In genomic region chr18:74284501-74285004, GRCh38 we compare ENCODE assay signal across 13 cellular contexts. TPM values are rescaled to one million over a fixed set of nuclear protein-coding genes. Genes with fewer than 3 reads are reported as not detected.
DNase-seq lines count a peak whose midpoint lies in the region; ATAC-seq and TF ChIP-seq lines count a peak whose summit lies in the region.
"Had no signal": no experiment of that assay in that cellular context is flagged by ENCODE, and none has a peak within 500 bp of the region (broad histone marks: within the 10 kb centered on the region; RNA-seq: fewer than 3 reads in every experiment).

No MANE protein-coding gene starts in this region.

- H4K8ac ChIP-seq in H9 (replicated peaks; ENCODE audit: insufficient read length, low read depth, low read length), result no peak overlapping the region

- no peak overlapping the region for H3K18ac ChIP-seq in H9 (ENCODE audit: insufficient read length, low read depth, low read length)

- H2BK20ac ChIP-seq in H9 (ENCODE audit: low read depth, low read length, poor library complexity, severe bottlenecking), result no peak overlapping the region

- TF ChIP-seq CTCF in H9 (conservative IDR thresholded peaks at IDR 0.05), result no peak
- TF ChIP-seq CTCF in WTC11 (IDR thresholded peaks at IDR 0.05), result no peak
- no peak for TF ChIP-seq CTCF in hepatocyte (IDR thresholded peaks at IDR 0.05; ENCODE audit: poor library complexity)

- no peak overlapping the region for H4K91ac ChIP-seq in H9 (ENCODE audit: insufficient read length, low read depth, low read length)

- H3K4me1 ChIP-seq in H9 (ENCODE audit: insufficient read depth, low read length) (peaks cover 41% of the 10 kb centered on the region), hepatocyte (ENCODE audit: insufficient read depth) (peaks cover 54% of the 10 kb centered on the region), rectal smooth muscle tissue (ENCODE audit: control insufficient read depth, insufficient read depth, low read length) (peaks cover 37% of the 10 kb centered on the region)

- H4K20me1 ChIP-seq in H9 (ENCODE audit: control insufficient read depth, insufficient read depth, insufficient read length) (no peaks in the 10 kb centered on the region), hepatocyte (ENCODE audit: insufficient read depth, poor library complexity, severe bottlenecking) (no peaks in the 10 kb centered on the region)
- H4K20me1 ChIP-seq: BLaER1 had no signal

- H3K27ac ChIP-seq in H9 (ENCODE audit: insufficient read length, low read depth, low read length) (no peak overlapping the region), hepatocyte (peak overlapping the region; percentile 88), rectal smooth muscle tissue (ENCODE audit: low read depth, low read length) (peak overlapping the region; percentile 85)
- H3K27ac ChIP-seq: BLaER1, SK-N-MC had no signal

- H3K27me3 ChIP-seq in H9 (ENCODE audit: insufficient read depth, low read length) (no peaks in the 10 kb centered on the region), hepatocyte (no peaks in the 10 kb centered on the region), rectal smooth muscle tissue (ENCODE audit: control insufficient read depth, insufficient read depth, low read length) (no peaks in the 10 kb centered on the region)
- H3K27me3 ChIP-seq: BLaER1 had no signal

- H3K79me2 ChIP-seq in H9 (ENCODE audit: insufficient read depth, low read length), result peaks cover 14% of the 10 kb centered on the region; the same call in 1 of the 2 replicates
- peaks cover 94% of the 10 kb centered on the region for H3K79me2 ChIP-seq in hepatocyte

- H3K4me3 ChIP-seq in hepatocyte, result no peak overlapping the region
- peak overlapping the region; percentile 12 for H3K4me3 ChIP-seq in rectal smooth muscle tissue (ENCODE audit: low read length)
- H3K4me3 ChIP-seq: BLaER1, SK-N-MC had no signal

- H2BK5ac ChIP-seq in H9 (ENCODE audit: insufficient read length, low read length), result no peak overlapping the region

- H2AK5ac ChIP-seq in H9 (ENCODE audit: insufficient read length, low read length), result no peak overlapping the region

- H3K14ac ChIP-seq in H9 (ENCODE audit: insufficient read depth, low read length), result peak overlapping the region; percentile 73; the same call in 1 of the 2 replicates

- no peak overlapping the region for H3K56ac ChIP-seq in H9 (ENCODE audit: insufficient read length, low read depth, low read length)

- DNase-seq in H9 (no peak), WTC11 (ENCODE audit: low spot score) (no peak), hepatocyte (ENCODE audit: low spot score) (no peak), NK-92 (lab: John Stamatoyannopoulos, UW; ENCODE audit: unreplicated experiment) (no peak), NCI-H1048 (lab: John Stamatoyannopoulos, UW) (no peak)
- DNase-seq: activated CD4-positive, alpha-beta T cell treated with anti-CD3 and anti-CD28 coated beads, Interleukin-2, amount 50 U/mL, for 4 hours; activated naive CD8-positive, alpha-beta T cell treated with anti-CD3 and anti-CD28 coated beads, Interleukin-2, amount 50 U/mL, for 24 hours had no signal

- no peaks in the 10 kb centered on the region for H3K36me3 ChIP-seq in hepatocyte (replicated peaks; ENCODE audit: insufficient read depth, low read depth)
- H3K36me3 ChIP-seq in rectal smooth muscle tissue (ENCODE audit: control insufficient read depth, insufficient read depth, low read length), result no peaks in the 10 kb centered on the region

- H3K4me2 ChIP-seq in H9 (ENCODE audit: insufficient read depth, insufficient read length, low read length) (no peak overlapping the region), hepatocyte (peak overlapping the region; percentile 63)
- H3K4me2 ChIP-seq: BLaER1 had no signal

- no peak overlapping the region for H3K4ac ChIP-seq in H9 (ENCODE audit: low read depth, low read length)

- H3K36me3 Mint-ChIP-seq in H9 (ENCODE audit: insufficient read depth in 1 of 3, low read depth in 3 of 3) (peaks cover 0 to 5% (median 4%) of the 10 kb centered on the region in 3 experiments; a peak in 1 of 7 replicates), WTC11 (peaks cover 13% of the 10 kb centered on the region)

- H3K23ac ChIP-seq in H9 (ENCODE audit: insufficient read length, low read depth, low read length), result no peak overlapping the region

- H3K27ac Mint-ChIP-seq in H9 (peak overlapping the region in 2 of 3 experiments; percentile 48 to 57; a peak in 4 of 7 replicates), WTC11 (peak overlapping the region; percentile 99)
- H3K27ac Mint-ChIP-seq: activated naive CD8-positive, alpha-beta T cell treated with anti-CD3 and anti-CD28 coated beads, Interleukin-2, amount 50 U/mL, for 24 hours had no signal

- H2BK15ac ChIP-seq in H9 (ENCODE audit: low read depth, low read length), result no peak overlapping the region

- no peak overlapping the region for H2AFZ ChIP-seq in H9 (ENCODE audit: low read length)
- H2AFZ ChIP-seq in hepatocyte, result no peak overlapping the region

- no peak for ATAC-seq in WTC11
- ATAC-seq in GM18520 (IDR thresholded peaks at IDR 0.05; ENCODE audit: unreplicated experiment), result no peak
- ATAC-seq in GM19328 (IDR thresholded peaks at IDR 0.05; ENCODE audit: unreplicated experiment), result no peak
- ATAC-seq: activated naive CD8-positive, alpha-beta T cell treated with anti-CD3 and anti-CD28 coated beads, Interleukin-2, amount 50 U/mL, for 24 hours had no signal

- H3K4me3 Mint-ChIP-seq in H9, result no peak overlapping the region
- H3K4me3 Mint-ChIP-seq in WTC11, result no peak overlapping the region
- H3K4me3 Mint-ChIP-seq: activated naive CD8-positive, alpha-beta T cell treated with anti-CD3 and anti-CD28 coated beads, Interleukin-2, amount 50 U/mL, for 24 hours had no signal

- no peak overlapping the region for H2BK120ac ChIP-seq in H9 (ENCODE audit: low read depth, low read length, poor library complexity, severe bottlenecking)

- H3K9me3 Mint-ChIP-seq in H9 (no peaks in the 10 kb centered on the region), WTC11 (no peaks in the 10 kb centered on the region)
- H3K9me3 Mint-ChIP-seq: activated naive CD8-positive, alpha-beta T cell treated with anti-CD3 and anti-CD28 coated beads, Interleukin-2, amount 50 U/mL, for 24 hours had no signal

- H3K9me2 ChIP-seq in hepatocyte (replicated peaks; ENCODE audit: insufficient read depth), result no peaks in the 10 kb centered on the region

- no peak overlapping the region for H3T11ph ChIP-seq in H9 (ENCODE audit: low read length)

- no peak overlapping the region for H3K9ac ChIP-seq in H9 (ENCODE audit: extremely low read depth, insufficient read length, low read length)
- H3K9ac ChIP-seq in rectal smooth muscle tissue (ENCODE audit: low read length), result no peak overlapping the region
- H3K9ac ChIP-seq: BLaER1 had no signal

- H3K4me1 Mint-ChIP-seq in H9 (peaks cover 72 to 75% of the 10 kb centered on the region in 2 experiments), WTC11 (peaks cover 83% of the 10 kb centered on the region)

- WGBS in H9 (ENCODE audit: extremely low coverage, insufficient read length, low lambda C conversion rate), result no CpG with 5 or more reads among the region's 7 CpGs
- WGBS in hepatocyte (ENCODE audit: low lambda C conversion rate, missing lambda C conversion rate), result 31% methylated on average over 7 of the region's 7 CpGs

- H3K27me3 Mint-ChIP-seq in H9 (ENCODE audit: low read depth), result no peaks in the 10 kb centered on the region
- no peaks in the 10 kb centered on the region for H3K27me3 Mint-ChIP-seq in WTC11 (ENCODE audit: low read depth)
- H3K27me3 Mint-ChIP-seq: activated naive CD8-positive, alpha-beta T cell treated with anti-CD3 and anti-CD28 coated beads, Interleukin-2, amount 50 U/mL, for 24 hours had no signal

- no peak overlapping the region for H4K5ac ChIP-seq in H9 (ENCODE audit: insufficient read length, low read depth, low read length)

- POLR2A ChIA-PET in WTC11 (lab: Charles Lee), result no interaction called here

- H3K23me2 ChIP-seq in H9 (ENCODE audit: insufficient read length, low read depth, low read length, poor library complexity, severe bottlenecking), result no peaks in the 10 kb centered on the region

- no peak overlapping the region for H2BK12ac ChIP-seq in H9 (ENCODE audit: insufficient read length, low read depth, low read length)

- CTCF ChIA-PET in WTC11 (lab: Charles Lee), result interaction anchor here (1.0 to 1.9 kb wide), 2 partner anchors 58 to 209 kb away, joined by 3 to 4 read pairs; no protein-coding TSS in a partner anchor

- peaks cover 3% of the 10 kb centered on the region for H3K79me1 ChIP-seq in H9 (ENCODE audit: insufficient read depth, low read depth, low read length, poor library complexity, severe bottlenecking)

- H3K9me3 ChIP-seq in H9 (ENCODE audit: control insufficient read depth, low read depth, low read length), result no peaks in the 10 kb centered on the region
- H3K9me3 ChIP-seq in hepatocyte (ENCODE audit: low read depth), result no peaks in the 10 kb centered on the region
- H3K9me3 ChIP-seq: BLaER1 had no signal

TF ChIP-seq in WTC11, 78 proteins besides CTCF, POLR2A, EP300 and RAD21 (continues in another document):
- no peak for TF ChIP-seq ZNF512 (CRISPR knock-in tag; IDR thresholded peaks at IDR 0.05; ENCODE audit: borderline replicate concordance)
- TF ChIP-seq JAZF1 (CRISPR knock-in tag; IDR thresholded peaks at IDR 0.05), result no peak
- TF ChIP-seq ESRRA (CRISPR knock-in tag; IDR thresholded peaks at IDR 0.05; ENCODE audit: borderline replicate concordance), result no peak
- no peak for TF ChIP-seq TP53 (CRISPR knock-in tag; IDR thresholded peaks at IDR 0.05)
- no peak for TF ChIP-seq SMAD3 (CRISPR knock-in tag; IDR thresholded peaks at IDR 0.05; ENCODE audit: borderline replicate concordance)

RNA-seq across cellular contexts. Expression of gene CYB5A, which starts 7.2 kb away (rescaled TPM):
- total RNA-seq in H9 (2021), result 87.9 and 93.2 TPM in 2 replicates
- 127 to 170 TPM (median 159 TPM) in 3 replicates for total RNA-seq in WTC11 (2021)
- 259 and 273 TPM in 2 replicates for total RNA-seq in hepatocyte
- 358 and 457 TPM in 2 replicates for polyA plus RNA-seq in hepatocyte

RNA-seq across cellular contexts. Expression of gene C18orf63, which starts 31.1 kb away (rescaled TPM):
- not detected in 2 replicates for total RNA-seq in H9 (2021)
- total RNA-seq in WTC11 (2021), result not detected in 3 replicates
- total RNA-seq in hepatocyte, result not detected in 2 replicates
- not detected in 2 replicates for polyA plus RNA-seq in hepatocyte
- polyA plus RNA-seq: neural cell had no signal
